12 cellular contexts compared by ENCODE assay signal in genomic region chr14:75298187-75298985, GRCh38. TPM values are rescaled to one million over a fixed set of nuclear protein-coding genes. Genes with fewer than 3 reads are reported as not detected.
DNase-seq lines count a peak whose midpoint lies in the region; ATAC-seq and TF ChIP-seq lines count a peak whose summit lies in the region.
"Had no signal": no experiment of that assay in that cellular context is flagged by ENCODE, and none has a peak within 500 bp of the region (broad histone marks: within the 10 kb centered on the region; RNA-seq: fewer than 3 reads in every experiment).

No MANE protein-coding gene starts in this region.

- H3K9me2 ChIP-seq in SK-N-SH: no peaks in the 10 kb centered on the region

- H3K9me3 ChIP-seq in left ventricle myocardium inferior (replicated peaks) (no peaks in the 10 kb centered on the region), psoas muscle (no peaks in the 10 kb centered on the region), SK-N-SH (no peaks in the 10 kb centered on the region)

- H3K4me3 Mint-ChIP-seq in WTC11 (no peak overlapping the region), immature natural killer cell (no peak overlapping the region)
- H3K4me3 Mint-ChIP-seq in activated CD8-positive, alpha-beta T cell treated with anti-CD3 and anti-CD28 coated beads for 36 hours: no peak overlapping the region
- H3K4me3 Mint-ChIP-seq: naive thymus-derived CD4-positive, alpha-beta T cell; stimulated activated naive CD8-positive, alpha-beta T cell treated with anti-CD3 and anti-CD28 coated beads, Interleukin-15, amount 100 ng/mL, for 72 hours had no signal

- H3K9me3 Mint-ChIP-seq in WTC11: no peaks in the 10 kb centered on the region
- no peaks in the 10 kb centered on the region for H3K9me3 Mint-ChIP-seq in immature natural killer cell
- peaks cover 2% of the 10 kb centered on the region for H3K9me3 Mint-ChIP-seq in activated CD8-positive, alpha-beta T cell treated with anti-CD3 and anti-CD28 coated beads for 36 hours
- H3K9me3 Mint-ChIP-seq: naive thymus-derived CD4-positive, alpha-beta T cell had no signal

- 75 to 78% (median 76%) methylated on average over 10 of the region's 10 CpGs for WGBS in psoas muscle, 3 donors
- WGBS in SK-N-SH (ENCODE audit: low lambda C conversion rate): 77% methylated on average over 8 of the region's 10 CpGs

- intact Hi-C loops in left ventricle myocardium inferior (cut with micrococcal nuclease) (loop anchor here (5.0 kb wide), 1 partner anchor 156 kb away; no protein-coding TSS in a partner anchor), psoas muscle (cut with DNase I) (loop anchor here (5.0 to 10.0 kb wide), 2 partner anchors 54 to 61 kb away; no protein-coding TSS in a partner anchor)
- intact Hi-C loops in activated CD8-positive, alpha-beta T cell treated with anti-CD3 and anti-CD28 coated beads for 36 hours (cut with micrococcal nuclease): no loop called here

- H3K4me2 ChIP-seq in SK-N-SH: no peak overlapping the region

- TF ChIP-seq CTCF in WTC11 (IDR thresholded peaks at IDR 0.05) (no peak), left ventricle myocardium inferior (IDR thresholded peaks at IDR 0.05; ENCODE audit: borderline replicate concordance) (no peak), psoas muscle (IDR thresholded peaks at IDR 0.05) (no peak), SK-N-SH (IDR thresholded peaks at IDR 0.05) (no peak)
- TF ChIP-seq CTCF in activated CD8-positive, alpha-beta T cell treated with anti-CD3 and anti-CD28 coated beads for 36 hours (IDR thresholded peaks at IDR 0.05): no peak

- H3K27ac ChIP-seq in left ventricle myocardium inferior (replicated peaks) (peak overlapping the region; percentile 54), psoas muscle (peak overlapping the region; percentile 23), SK-N-SH (ENCODE audit: low read depth in 2 of 2, low read length in 1 of 2) (no peak overlapping the region)
- H3K27ac ChIP-seq: cardiac muscle cell had no signal

- H3K36me3 ChIP-seq in left ventricle myocardium inferior (no peaks in the 10 kb centered on the region), psoas muscle (ENCODE audit: insufficient read depth in 1 of 2, low read depth in 1 of 2) (no peaks in the 10 kb centered on the region), SK-N-SH (replicated peaks in 1 of 2; ENCODE audit: control insufficient read depth in 1 of 2, insufficient read depth in 2 of 2, low read length in 1 of 2) (no peaks in the 10 kb centered on the region)
- H3K36me3 ChIP-seq: cardiac muscle cell had no signal

- POLR2A ChIA-PET in WTC11 (lab: Charles Lee): interaction anchor here (0.5 to 0.7 kb wide), 3 partner anchors 42 to 227 kb away, joined by 3 to 5 read pairs (median 4); no protein-coding TSS in a partner anchor
- POLR2A ChIA-PET in SK-N-SH (lab: Yijun Ruan, JAX): interaction anchor here (0.7 kb wide), 1 partner anchor 172 kb away, joined by 3 read pairs; the partner anchor contains the start of gene NEK9
- POLR2A ChIA-PET in activated CD8-positive, alpha-beta T cell treated with anti-CD3 and anti-CD28 coated beads for 36 hours (lab: Charles Lee): interaction anchor here (1.0 to 2.4 kb wide), 2 partner anchors 39 to 171 kb away, joined by 5 to 8 read pairs; partner anchors contain the start of gene NEK9

- no peaks in the 10 kb centered on the region for H3F3A ChIP-seq in SK-N-SH (replicated peaks; ENCODE audit: insufficient read depth)

- DNase-seq in CD1c-positive myeloid dendritic cell (ENCODE audit: extremely low spot score) (peak; percentile 80), WTC11 (ENCODE audit: low spot score) (no peak), left ventricle myocardium inferior (peak; percentile 61), psoas muscle (peak; percentile 69 to 76), immature natural killer cell (no peak), SK-N-SH (no peak)
- DNase-seq in activated CD8-positive, alpha-beta T cell treated with anti-CD3 and anti-CD28 coated beads for 36 hours: no peak
- DNase-seq: naive thymus-derived CD4-positive, alpha-beta T cell; stimulated activated CD4-positive, alpha-beta T cell treated with anti-CD3 and anti-CD28 coated beads, Interleukin-1b, Interleukin-23, amount 100 ng/mL, for 48 hours; stimulated activated naive CD8-positive, alpha-beta T cell treated with anti-CD3 and anti-CD28 coated beads, Interleukin-15, amount 100 ng/mL, for 72 hours had no signal

- no peak for TF ChIP-seq RAD21 in SK-N-SH (IDR thresholded peaks at IDR 0.05; ENCODE audit: low read length)

- H3K9ac ChIP-seq in SK-N-SH: no peak overlapping the region

- H3K4me1 ChIP-seq in left ventricle myocardium inferior (peaks cover 31% of the 10 kb centered on the region), psoas muscle (peaks cover 10% of the 10 kb centered on the region), SK-N-SH (ENCODE audit: control insufficient read depth in 1 of 2, insufficient read depth in 2 of 2, low read depth in 1 of 2, low read length in 1 of 2) (peaks cover 0 to 13% of the 10 kb centered on the region in 2 experiments; a peak in 1 of 4 replicates)

- H3K4me1 Mint-ChIP-seq in WTC11 (peaks cover 13% of the 10 kb centered on the region), immature natural killer cell (peaks cover 23 to 26% of the 10 kb centered on the region in 2 donors)
- peaks cover 40% of the 10 kb centered on the region for H3K4me1 Mint-ChIP-seq in activated CD8-positive, alpha-beta T cell treated with anti-CD3 and anti-CD28 coated beads for 36 hours (ENCODE audit: low read depth)

- H3K27ac Mint-ChIP-seq in WTC11: no peak overlapping the region; the same call in 1 of the 2 replicates
- peak overlapping the region in 1 of 6 donors; percentile 49 for H3K27ac Mint-ChIP-seq in immature natural killer cell
- no peak overlapping the region for H3K27ac Mint-ChIP-seq in activated CD8-positive, alpha-beta T cell treated with anti-CD3 and anti-CD28 coated beads for 36 hours

- H3K27me3 ChIP-seq in left ventricle myocardium inferior (ENCODE audit: low read depth): no peaks in the 10 kb centered on the region
- no peaks in the 10 kb centered on the region for H3K27me3 ChIP-seq in psoas muscle (ENCODE audit: insufficient read depth in 3 of 3, low read length in 2 of 3)
- H3K27me3 ChIP-seq in SK-N-SH (ENCODE audit: insufficient read depth): no peaks in the 10 kb centered on the region
- H3K27me3 ChIP-seq: cardiac muscle cell had no signal

- H4K20me1 ChIP-seq in SK-N-SH (ENCODE audit: insufficient read depth): no peaks in the 10 kb centered on the region

- H2AFZ ChIP-seq in SK-N-SH (ENCODE audit: low read depth): no peak overlapping the region

- H3K79me2 ChIP-seq in SK-N-SH (ENCODE audit: insufficient read depth): no peaks in the 10 kb centered on the region

- TF ChIP-seq EP300 in SK-N-SH (IDR thresholded peaks at IDR 0.05; ENCODE audit: borderline replicate concordance in 1 of 2, low read depth in 1 of 2, low read length in 1 of 2): no peak

- no peaks in the 10 kb centered on the region for H3K27me3 Mint-ChIP-seq in WTC11 (ENCODE audit: low read depth)
- peaks cover 3 to 8% (median 8%) of the 10 kb centered on the region in 3 donors for H3K27me3 Mint-ChIP-seq in immature natural killer cell (ENCODE audit: low read depth in 3 of 3)
- H3K27me3 Mint-ChIP-seq in activated CD8-positive, alpha-beta T cell treated with anti-CD3 and anti-CD28 coated beads for 36 hours: peaks cover 2% of the 10 kb centered on the region
- H3K27me3 Mint-ChIP-seq: stimulated activated naive CD8-positive, alpha-beta T cell treated with anti-CD3 and anti-CD28 coated beads, Interleukin-15, amount 100 ng/mL, for 72 hours had no signal

- H3K4me3 ChIP-seq in left ventricle myocardium inferior (no peak overlapping the region), psoas muscle (no peak overlapping the region), SK-N-SH (ENCODE audit: low read depth in 2 of 2, low read length in 1 of 2) (no peak overlapping the region)
- H3K4me3 ChIP-seq: cardiac muscle cell had no signal

- H3K36me3 Mint-ChIP-seq in WTC11 (no peaks in the 10 kb centered on the region), immature natural killer cell (no peaks in the 10 kb centered on the region)
- H3K36me3 Mint-ChIP-seq in activated CD8-positive, alpha-beta T cell treated with anti-CD3 and anti-CD28 coated beads for 36 hours (ENCODE audit: low read depth): no peaks in the 10 kb centered on the region
- H3K36me3 Mint-ChIP-seq: naive thymus-derived CD4-positive, alpha-beta T cell had no signal

- CTCF ChIA-PET in WTC11 (lab: Charles Lee): interaction anchor here (0.6 to 1.6 kb wide), 7 partner anchors 105 to 353 kb away, joined by 3 to 5 read pairs (median 3); no protein-coding TSS in a partner anchor
- CTCF ChIA-PET in SK-N-SH (lab: Yijun Ruan, JAX): interaction anchor here (1.1 to 15.1 kb wide), 9 partner anchors 9 to 279 kb away, joined by 3 to 237 read pairs (median 5); partner anchors contain the start of gene NEK9
- CTCF ChIA-PET in activated CD8-positive, alpha-beta T cell treated with anti-CD3 and anti-CD28 coated beads for 36 hours (lab: Charles Lee): interaction anchor here (0.6 to 16.2 kb wide), 10 partner anchors 31 to 438 kb away, joined by 3 to 268 read pairs (median 4); no protein-coding TSS in a partner anchor

- ATAC-seq in WTC11: no peak
- ATAC-seq in psoas muscle: no peak
- ATAC-seq in HG03521 (IDR thresholded peaks at IDR 0.05; ENCODE audit: unreplicated experiment): no peak
- ATAC-seq in activated CD8-positive, alpha-beta T cell treated with anti-CD3 and anti-CD28 coated beads for 36 hours: no peak
- ATAC-seq: naive thymus-derived CD4-positive, alpha-beta T cell; stimulated activated naive CD8-positive, alpha-beta T cell treated with anti-CD3 and anti-CD28 coated beads, Interleukin-15, amount 100 ng/mL, for 72 hours had no signal

TF ChIP-seq in WTC11, 78 proteins besides CTCF, POLR2A, EP300 and RAD21:
- TF ChIP-seq HMGA2 (CRISPR knock-in tag; IDR thresholded peaks at IDR 0.05) (no peak), NR2C2 (CRISPR knock-in tag; IDR thresholded peaks at IDR 0.05) (0 out of 2 replicates have a peak, but pooled peaks have one; percentile 25)

TF ChIP-seq in SK-N-SH, 30 proteins besides CTCF, POLR2A, EP300 and RAD21 (continues in another document):
- TF ChIP-seq RFX5 (IDR thresholded peaks at IDR 0.05; ENCODE audit: low read length): no peak

RNA-seq across cellular contexts. Expression of gene FOS, which starts 19.8 kb away (rescaled TPM):
- total RNA-seq in WTC11 (2021): 23.9 to 57.4 TPM (median 50.8 TPM) in 3 replicates
- 9.7 TPM for total RNA-seq in left ventricle myocardium inferior
- 100 to 1,000 TPM in 2 of 4 donors, 10 to 100 TPM in 2; 20.7 to 279 (median 95.1) TPM for total RNA-seq in psoas muscle
- polyA plus RNA-seq in psoas muscle: 10 to 100 TPM; 15.5 to 51.0 (median 33.8) TPM
- polyA plus RNA-seq in immature natural killer cell: 100 to 1,000 TPM; 525 to 765 (median 608) TPM
- polyA plus RNA-seq in SK-N-SH (2012; rRNA removed): 285 and 309 TPM in 2 replicates
- 143 and 157 TPM in 2 replicates for polyA plus RNA-seq in SK-N-SH (2012; cell fraction: cytosol; rRNA removed)
- 1,026 and 1,160 TPM in 2 replicates for polyA plus RNA-seq in SK-N-SH (2012; cell fraction: nucleus; rRNA removed)
- 10 to 100 TPM; 81.8 to 84.6 TPM for total RNA-seq in activated CD8-positive, alpha-beta T cell treated with anti-CD3 and anti-CD28 coated beads for 36 hours

Comparison
In these comparisons a context has a peak if more than half of its experiments do, and no peak if none do; other contexts are left out.
1. DNase-seq: peak in CD1c-positive myeloid dendritic cell (single experiment), left ventricle myocardium inferior (single experiment) and psoas muscle (2 of 2); none in WTC11 (single experiment), immature natural killer cell (0 of 3), SK-N-SH (single experiment) and activated CD8-positive, alpha-beta T cell treated with anti-CD3 and anti-CD28 coated beads for 36 hours (single experiment).
2. H3K27ac ChIP-seq: peak in left ventricle myocardium inferior (single experiment) and psoas muscle (single experiment); none in SK-N-SH (0 of 2).